Comparison of ENCODE assay signal across 8 cellular contexts in genomic region chr9:128455849-128456612, GRCh38. TPM values are rescaled to one million over a fixed set of nuclear protein-coding genes. Genes with fewer than 3 reads are reported as not detected.
A peak's percentile ranks its signal among the peaks of the same experiment; 100 is the strongest.
DNase-seq lines count a peak whose midpoint lies in the region; ATAC-seq and TF ChIP-seq lines count a peak whose summit lies in the region.

ODF2 (plus strand) TSS chr9:128456006; CDS start chr9:128456092, 86 bp downstream.

- POLR2A ChIA-PET in CD4-positive, alpha-beta T cell (lab: Charles Lee), result interaction anchor here (0.6 to 1.3 kb wide), 5 partner anchors 9 to 97 kb away, joined by 3 to 7 read pairs (median 4); partner anchors contain the start of genes GLE1 and SPTAN1

- H3K9me3 Mint-ChIP-seq in CD4-positive, alpha-beta T cell, result no peaks in the 10 kb centered on the region

- DNase-seq in CD4-positive, alpha-beta T cell, result peak; percentile 97 to 99 (median 98)
- DNase-seq in HK-2 (ENCODE audit: unreplicated experiment) (peak; percentile 98), NCI-H82 treated with DMSO at 0.1 percent for 48 hours (lab: John Stamatoyannopoulos, UW; ENCODE audit: unreplicated experiment) (peak; percentile 83), dorsolateral prefrontal cortex (peak; percentile 98 to 100 (median 98)), right lobe of liver (peak; percentile 98 to 99 (median 98))
- peak; percentile 99 for DNase-seq in activated CD4-positive, alpha-beta T cell treated with anti-CD3 and anti-CD28 coated beads, Interleukin-2, amount 50 U/mL, for 48 hours
- DNase-seq in stimulated activated CD4-positive, alpha-beta T cell treated with anti-CD3 and anti-CD28 coated beads, Interleukin-4, amount 100 ng/mL, for 24 hours, result peak; percentile 99

- peak; percentile 65 for TF ChIP-seq POLR2A in right lobe of liver (IDR thresholded peaks at IDR 0.05)

- peak; percentile 90 for ATAC-seq in CD4-positive, alpha-beta T cell (ENCODE audit: poor library complexity)
- ATAC-seq in GM19452 (IDR thresholded peaks at IDR 0.05; ENCODE audit: unreplicated experiment) (peak; percentile 74), right lobe of liver (peak; percentile 96 to 99 (median 98))

- H3K36me3 ChIP-seq in right lobe of liver, result peaks cover 0 to 11% (median 0%) of the 10 kb centered on the region in 4 donors

- peak within 1 kb of the TSS; percentile 86 for H3K27ac ChIP-seq in CD4-positive, alpha-beta T cell (ENCODE audit: low read depth, low read length)
- H3K27ac ChIP-seq in dorsolateral prefrontal cortex, result peak within 1 kb of the TSS in 46 of 59 donors; percentile 19 to 87 (median 67)
- H3K27ac ChIP-seq in right lobe of liver, result peak within 1 kb of the TSS in 2 of 3 donors; percentile 43 to 69

- intact Hi-C loops in CD4-positive, alpha-beta T cell (cut with DNase I, micrococcal nuclease), result loop anchor here (1.0 to 10.0 kb wide), 6 partner anchors 48 to 329 kb away; partner anchors contain the start of genes GLE1 (in 2 of the 2), COQ4 (in 1 of the 2), GOLGA2 (in 1 of the 2) and SPTAN1 (in 1 of the 2)
- intact Hi-C loops in dorsolateral prefrontal cortex (cut with DNase I) (loop anchor here in 1 of 2 donors (10.0 kb wide), 1 partner anchor 49 kb away; the partner anchor contains the start of gene GLE1), right lobe of liver (cut with DNase I) (no loop called here)

- no peak for TF ChIP-seq CTCF in CD4-positive, alpha-beta T cell (IDR thresholded peaks at IDR 0.05)
- peak in 11 of 56 donors; percentile 8 to 41 (median 21) for TF ChIP-seq CTCF in dorsolateral prefrontal cortex (IDR thresholded peaks at IDR 0.05 in 54 of 56, conservative IDR thresholded peaks at IDR 0.05 in 2 of 56; ENCODE audit: low read depth in 1 of 56, partially characterized antibody in 56 of 56)
- no peak for TF ChIP-seq CTCF in right lobe of liver (IDR thresholded peaks at IDR 0.05)

- 0% methylated on average over 14 of the region's 82 CpGs for WGBS in right lobe of liver (ENCODE audit: insufficient coverage, low coverage, low lambda C conversion rate, missing lambda C conversion rate)

- H3K27me3 Mint-ChIP-seq in CD4-positive, alpha-beta T cell, result no peaks in the 10 kb centered on the region

- peak within 1 kb of the TSS; percentile 89 for H3K27ac Mint-ChIP-seq in CD4-positive, alpha-beta T cell

- H3K4me3 Mint-ChIP-seq in CD4-positive, alpha-beta T cell, result peak within 1 kb of the TSS; percentile 91

- peaks cover 11% of the 10 kb centered on the region for H3K4me1 Mint-ChIP-seq in CD4-positive, alpha-beta T cell (ENCODE audit: low read depth)

- H3K4me1 ChIP-seq in right lobe of liver, result peaks cover 0 to 7% (median 0%) of the 10 kb centered on the region in 4 donors

- H3K9me3 ChIP-seq in CD4-positive, alpha-beta T cell (ENCODE audit: control insufficient read depth, low read length), result no peaks in the 10 kb centered on the region
- H3K9me3 ChIP-seq in right lobe of liver, result no peaks in the 10 kb centered on the region

- no peaks in the 10 kb centered on the region for H3K27me3 ChIP-seq in CD4-positive, alpha-beta T cell (ENCODE audit: control insufficient read depth, insufficient read depth, low read length)
- H3K27me3 ChIP-seq in dorsolateral prefrontal cortex (no peaks in the 10 kb centered on the region), right lobe of liver (no peaks in the 10 kb centered on the region)

- CTCF ChIA-PET in CD4-positive, alpha-beta T cell (lab: Charles Lee), result interaction anchor here (0.7 to 1.3 kb wide), 5 partner anchors 17 to 115 kb away, joined by 3 to 5 read pairs (median 4); no protein-coding TSS in a partner anchor

- H3K4me3 ChIP-seq in dorsolateral prefrontal cortex (peak within 1 kb of the TSS; percentile 52 to 96 (median 87)), right lobe of liver (peak within 1 kb of the TSS; percentile 81 to 96 (median 95))

- H3K36me3 Mint-ChIP-seq in CD4-positive, alpha-beta T cell (ENCODE audit: low read depth), result peaks cover 19% of the 10 kb centered on the region

RNA-seq across cellular contexts. Expression of gene ODF2, which starts in this region (rescaled TPM):
- 10 to 100 TPM; 18.3 to 21.3 TPM for total RNA-seq in CD4-positive, alpha-beta T cell
- total RNA-seq in dorsolateral prefrontal cortex (10 to 100 TPM; 20.1 to 43.4 (median 28.1) TPM), right lobe of liver (10 to 100 TPM in 3 of 6 experiments, 1 to 10 TPM in 3; 5.5 to 17.1 (median 10.8) TPM)

Comparison
In these comparisons a context has a peak if more than half of its experiments do, and no peak if none do; other contexts are left out.
1. Peak in every context shown above with its lines: DNase-seq, ATAC-seq, H3K4me3 ChIP-seq and H3K27ac ChIP-seq.
2. intact Hi-C loops: an anchor here in CD4-positive, alpha-beta T cell (1.0 to 10.0 kb wide); none called in right lobe of liver.